ENCODE assay signal across 14 cellular contexts in the genomic region with DNA sequence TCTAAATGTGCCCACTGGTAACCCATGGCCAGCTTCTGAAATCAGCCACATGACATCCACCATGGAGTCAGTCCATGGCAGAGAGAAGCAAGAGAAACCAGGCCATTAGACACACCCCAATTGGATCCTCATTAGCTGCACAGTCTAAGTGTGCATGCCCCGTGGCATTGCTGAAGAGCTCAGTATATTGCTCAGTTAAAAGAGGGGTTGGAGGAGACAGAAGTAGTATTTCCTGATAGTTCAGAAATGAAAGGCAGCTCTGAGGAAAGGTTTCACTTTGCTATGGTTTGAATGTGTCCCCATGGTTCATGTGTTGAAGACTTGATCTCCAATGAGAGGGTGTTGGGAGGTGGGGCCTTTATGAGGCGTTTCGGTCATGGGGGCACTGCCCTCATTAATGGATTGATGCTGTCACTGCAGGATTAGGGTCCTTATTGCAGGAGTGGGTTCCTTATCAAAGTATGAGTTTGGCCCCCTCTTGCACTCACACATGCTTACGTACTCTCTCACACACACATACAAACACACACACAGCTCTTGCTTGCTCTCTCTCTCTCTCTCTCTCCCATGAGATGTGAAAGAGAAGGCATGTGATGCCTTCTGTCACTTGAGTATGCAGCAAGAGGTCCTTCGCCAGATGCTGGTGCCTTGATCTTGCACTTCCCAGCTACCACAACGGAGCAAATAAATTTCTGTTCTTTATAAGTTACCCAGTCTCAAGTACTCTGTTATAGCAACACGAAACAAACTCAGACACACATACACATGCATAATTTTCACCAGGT. TPM values are rescaled to one million over a fixed set of nuclear protein-coding genes. Genes with fewer than 3 reads are reported as not detected.
"Had no signal": no experiment of that assay in that cellular context is flagged by ENCODE, and none has a peak within 500 bp of the region (broad histone marks: within the 10 kb centered on the region; RNA-seq: fewer than 3 reads in every experiment).

No MANE protein-coding gene starts in this region.

- H3K9me3 Mint-ChIP-seq: activated naive CD4-positive, alpha-beta T cell treated with anti-CD3 and anti-CD28 coated beads for 36 hours; activated naive CD8-positive, alpha-beta T cell treated with anti-CD3 and anti-CD28 coated beads, Interleukin-2, amount 50 U/mL, for 24 hours; natural killer cell treated with Interleukin-12 subunit alpha and Interleukin-12 subunit beta and Interleukin-15 and Interleukin-18, amount 100 ng/mL, for 72 hours; stimulated activated naive B cell treated with anti-CD40 and anti-IgM and Interleukin-4, amounts not matched to agents 10 μg/mL and 1 μg/mL and 100 μg/mL, for 72 hours had no signal

- ATAC-seq: activated CD4-positive, alpha-beta T cell treated with anti-CD3 and anti-CD28 coated beads for 36 hours; activated naive CD8-positive, alpha-beta T cell treated with anti-CD3 and anti-CD28 coated beads, Interleukin-2, amount 50 U/mL, for 24 hours; stimulated activated naive B cell treated with anti-CD40 and anti-IgM and Interleukin-4, amounts not matched to agents 10 μg/mL and 1 μg/mL and 100 μg/mL, for 72 hours had no signal

- H3K4me1 Mint-ChIP-seq: stimulated activated naive B cell treated with anti-CD40 and anti-IgM and Interleukin-4, amounts not matched to agents 10 μg/mL and 1 μg/mL and 100 μg/mL, for 72 hours had no signal

- H3K27me3 Mint-ChIP-seq: natural killer cell treated with Interleukin-12 subunit alpha and Interleukin-12 subunit beta and Interleukin-15 and Interleukin-18, amount 100 ng/mL, for 72 hours had no signal

- H3K4me3 Mint-ChIP-seq: activated CD4-positive, alpha-beta T cell treated with anti-CD3 and anti-CD28 coated beads for 36 hours; activated naive CD4-positive, alpha-beta T cell treated with anti-CD3 and anti-CD28 coated beads for 36 hours; activated naive CD8-positive, alpha-beta T cell treated with anti-CD3 and anti-CD28 coated beads, Interleukin-2, amount 50 U/mL, for 24 hours; stimulated activated naive B cell treated with anti-CD40 and anti-IgM and Interleukin-4, amounts not matched to agents 10 μg/mL and 1 μg/mL and 100 μg/mL, for 72 hours; T-helper 1 cell treated with Interleukin-12 subunit alpha and Interleukin-12 subunit beta and Interleukin-4 antibody, amounts not matched to agents 30 μg/mL and 1 μg/mL, for 36 hours had no signal

- DNase-seq: activated CD4-positive, alpha-beta T cell treated with anti-CD3 and anti-CD28 coated beads for 36 hours; activated naive CD4-positive, alpha-beta T cell treated with anti-CD3 and anti-CD28 coated beads for 36 hours; activated naive CD8-positive, alpha-beta T cell treated with anti-CD3 and anti-CD28 coated beads, Interleukin-2, amount 50 U/mL, for 24 hours; activated T-cell treated with anti-CD3 and anti-CD28 coated beads for 4 hours; dermis blood vessel endothelial cell; kidney; left ventricle myocardium inferior; mesenchymal stem cell; stimulated activated naive B cell treated with anti-CD40 and anti-IgM and Interleukin-4, amounts not matched to agents 10 μg/mL and 1 μg/mL and 100 μg/mL, for 72 hours; thyroid gland; WERI-Rb-1 had no signal

- H3K36me3 Mint-ChIP-seq: natural killer cell treated with Interleukin-12 subunit alpha and Interleukin-12 subunit beta and Interleukin-15 and Interleukin-18, amount 100 ng/mL, for 72 hours; stimulated activated naive B cell treated with anti-CD40 and anti-IgM and Interleukin-4, amounts not matched to agents 10 μg/mL and 1 μg/mL and 100 μg/mL, for 72 hours had no signal

- H3K27ac Mint-ChIP-seq: activated CD4-positive, alpha-beta T cell treated with anti-CD3 and anti-CD28 coated beads for 36 hours; activated naive CD4-positive, alpha-beta T cell treated with anti-CD3 and anti-CD28 coated beads for 36 hours; activated naive CD8-positive, alpha-beta T cell treated with anti-CD3 and anti-CD28 coated beads, Interleukin-2, amount 50 U/mL, for 24 hours; stimulated activated naive B cell treated with anti-CD40 and anti-IgM and Interleukin-4, amounts not matched to agents 10 μg/mL and 1 μg/mL and 100 μg/mL, for 72 hours had no signal

RNA-seq across cellular contexts. Expression of gene TMEM163, which starts 58.0 kb away (rescaled TPM):
- total RNA-seq: activated naive CD4-positive, alpha-beta T cell treated with anti-CD3 and anti-CD28 coated beads for 36 hours; bronchial epithelial cell had no signal
